Comparison of ENCODE assay signal across 26 cellular contexts in genomic region chr19:15116856-15117255, GRCh38. TPM values are rescaled to one million over a fixed set of nuclear protein-coding genes. Genes with fewer than 3 reads are reported as not detected.
"Had no signal": no experiment of that assay in that cellular context is flagged by ENCODE, and none has a peak within 500 bp of the region (broad histone marks: within the 10 kb centered on the region; RNA-seq: fewer than 3 reads in every experiment).

No MANE protein-coding gene starts in this region.

- H3K4me3 ChIP-seq: breast epithelium, K562 had no signal

- H3K4me1 ChIP-seq: breast epithelium had no signal

- H3K27me3 Mint-ChIP-seq: activated CD4-positive, alpha-beta memory T cell treated with anti-CD3 and anti-CD28 coated beads for 36 hours; activated CD4-positive, alpha-beta T cell treated with anti-CD3 and anti-CD28 coated beads, Interleukin-2, amount 10 ng/mL, durations not matched to agents 24 days and 14 days; activated naive CD8-positive, alpha-beta T cell; activated T-helper 17 cell treated with anti-CD3 and anti-CD28 coated beads, Interleukin-2, amount 50 U/mL, for 72 hours had no signal

- H3K9me3 ChIP-seq: breast epithelium had no signal

- H3K27ac Mint-ChIP-seq: activated CD4-positive, alpha-beta memory T cell treated with anti-CD3 and anti-CD28 coated beads for 36 hours; activated CD4-positive, alpha-beta T cell treated with anti-CD3 and anti-CD28 coated beads, Interleukin-2, amount 10 ng/mL, durations not matched to agents 24 days and 14 days; activated naive CD4-positive, alpha-beta T cell treated with anti-CD3 and anti-CD28 coated beads for 36 hours; activated naive CD8-positive, alpha-beta T cell; activated T-helper 17 cell treated with anti-CD3 and anti-CD28 coated beads, Interleukin-2, amount 50 U/mL, for 72 hours; T-helper 1 cell treated with Interleukin-12 subunit alpha and Interleukin-12 subunit beta and Interleukin-4 antibody, amounts not matched to agents 30 μg/mL and 1 μg/mL, for 36 hours; WTC11 had no signal

- ATAC-seq: activated T-helper 17 cell treated with anti-CD3 and anti-CD28 coated beads, Interleukin-2, amount 50 U/mL, for 72 hours; K562; PC-3; WTC11 had no signal

- H3K4me3 Mint-ChIP-seq: activated CD4-positive, alpha-beta memory T cell treated with anti-CD3 and anti-CD28 coated beads for 36 hours; activated CD4-positive, alpha-beta T cell treated with anti-CD3 and anti-CD28 coated beads, Interleukin-2, amount 10 ng/mL, durations not matched to agents 24 days and 14 days; activated naive CD4-positive, alpha-beta T cell treated with anti-CD3 and anti-CD28 coated beads for 36 hours; activated naive CD8-positive, alpha-beta T cell; activated T-helper 17 cell treated with anti-CD3 and anti-CD28 coated beads, Interleukin-2, amount 50 U/mL, for 72 hours; T-helper 1 cell treated with Interleukin-12 subunit alpha and Interleukin-12 subunit beta and Interleukin-4 antibody, amounts not matched to agents 30 μg/mL and 1 μg/mL, for 36 hours; WTC11 had no signal

- H3K9me3 Mint-ChIP-seq: activated CD4-positive, alpha-beta memory T cell treated with anti-CD3 and anti-CD28 coated beads for 36 hours; activated CD4-positive, alpha-beta T cell treated with anti-CD3 and anti-CD28 coated beads, Interleukin-2, amount 10 ng/mL, durations not matched to agents 24 days and 14 days; activated naive CD4-positive, alpha-beta T cell treated with anti-CD3 and anti-CD28 coated beads for 36 hours; activated T-helper 17 cell treated with anti-CD3 and anti-CD28 coated beads, Interleukin-2, amount 50 U/mL, for 72 hours; T-helper 1 cell treated with Interleukin-12 subunit alpha and Interleukin-12 subunit beta and Interleukin-4 antibody, amounts not matched to agents 30 μg/mL and 1 μg/mL, for 36 hours; WTC11 had no signal

- H3K4me1 Mint-ChIP-seq: activated CD4-positive, alpha-beta T cell treated with anti-CD3 and anti-CD28 coated beads, Interleukin-2, amount 10 ng/mL, durations not matched to agents 24 days and 14 days; activated T-helper 17 cell treated with anti-CD3 and anti-CD28 coated beads, Interleukin-2, amount 50 U/mL, for 72 hours; WTC11 had no signal

- DNase-seq: activated CD4-positive, alpha-beta memory T cell treated with anti-CD3 and anti-CD28 coated beads for 36 hours; activated CD4-positive, alpha-beta T cell treated with anti-CD3 and anti-CD28 coated beads, Interleukin-2, amount 10 ng/mL, durations not matched to agents 24 days and 14 days; activated CD4-positive, CD25-positive, alpha-beta regulatory T cell treated with anti-CD3 and anti-CD28 coated beads, Interleukin-2, amount 50 U/mL, for 72 hours; activated gamma-delta T cell; activated naive CD4-positive, alpha-beta T cell treated with anti-CD3 and anti-CD28 coated beads for 36 hours; activated T-cell treated with anti-CD3 and anti-CD28 coated beads for 4 hours; activated T-cell treated with anti-CD3 and anti-CD28 coated beads, Interleukin-2, amount 50 U/mL, for 48 hours; Karpas-422; MM.1S; NCI-H1105; NCI-H1436; NCI-H187; NCI-H2081; NCI-H446; NCI-H524; PC-3; SHP77 treated with DMSO at 0.1 percent for 48 hours; T-helper 9 cell had no signal

- H3K27me3 ChIP-seq: breast epithelium had no signal

RNA-seq across cellular contexts. Expression of gene SYDE1, which starts 9.7 kb away (rescaled TPM):
- polyA plus RNA-seq: K562 had no signal

RNA-seq across cellular contexts. Expression of gene OR1I1, which starts 34.8 kb away (rescaled TPM):
- total RNA-seq: activated CD4-positive, alpha-beta memory T cell treated with anti-CD3 and anti-CD28 coated beads for 36 hours; activated CD4-positive, alpha-beta T cell treated with anti-CD3 and anti-CD28 coated beads, Interleukin-2, amount 10 ng/mL, durations not matched to agents 24 days and 14 days; activated CD8-positive, alpha-beta memory T cell treated with anti-CD3 and anti-CD28 coated beads for 36 hours; activated naive CD4-positive, alpha-beta T cell treated with anti-CD3 and anti-CD28 coated beads for 36 hours; activated T-helper 17 cell treated with anti-CD3 and anti-CD28 coated beads, Interleukin-2, amount 50 U/mL, for 72 hours; breast epithelium; K562; PC-3; SK-MEL-5; WTC11 had no signal
- polyA plus RNA-seq: K562 had no signal
